Comparison of ENCODE assay signal across 20 cellular contexts in the genomic region with DNA sequence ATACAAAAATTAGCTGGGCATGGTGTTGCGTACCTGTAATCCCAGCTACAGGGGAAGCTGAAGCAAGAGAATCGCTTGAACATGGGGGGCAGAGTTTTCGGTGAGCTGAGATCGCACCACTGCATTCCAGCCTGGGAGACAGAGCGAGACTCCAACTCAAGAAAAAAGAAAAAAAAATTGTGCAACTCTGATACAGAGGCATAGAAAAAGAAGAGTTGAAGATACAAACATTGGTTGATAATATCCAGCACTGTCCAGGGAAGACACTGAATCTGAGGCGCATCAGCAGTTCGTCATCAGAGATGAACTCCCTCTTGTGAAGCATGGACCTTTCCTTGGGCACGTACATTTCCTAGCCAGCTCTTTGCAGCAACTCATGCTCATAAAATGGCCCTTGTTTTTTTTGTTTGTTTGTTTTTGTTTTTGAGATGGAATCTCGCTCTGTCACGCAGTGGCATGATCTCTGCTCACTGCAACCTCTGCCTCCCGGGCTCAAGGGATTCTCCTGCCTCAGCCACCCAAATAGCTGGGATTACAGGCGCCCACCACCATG.
"Had no signal": no experiment of that assay in that cellular context is flagged by ENCODE, and none has a peak within 500 bp of the region (broad histone marks: within the 10 kb centered on the region; RNA-seq: fewer than 3 reads in every experiment).

No MANE protein-coding gene starts in this region.

- H3K27me3 ChIP-seq: heart left ventricle, right atrium auricular region, stomach, transverse colon had no signal

- H3K36me3 ChIP-seq: heart left ventricle, right atrium auricular region, stomach, thoracic aorta, transverse colon had no signal

- H3K4me3 ChIP-seq: coronary artery, heart left ventricle, lung, right atrium auricular region, stomach, thoracic aorta, transverse colon had no signal

- H3K4me3 Mint-ChIP-seq: nephron progenitor cell had no signal

- H3K27ac ChIP-seq: coronary artery, heart left ventricle, right atrium auricular region, transverse colon had no signal

- ATAC-seq: esophagus mucosa, heart left ventricle, left ventricle myocardium superior had no signal

- H3K9me3 ChIP-seq: heart left ventricle, right atrium auricular region, stomach, thoracic aorta, transverse colon had no signal

- DNase-seq: effector CD4-positive, alpha-beta T cell; heart left ventricle; hippocampal formation; left colon; left ventricle myocardium superior; mesenchymal stem cell; midbrain; nephron progenitor cell; posterior cingulate gyrus; small intestine; stimulated activated CD4-positive, alpha-beta T cell treated with anti-CD3 and anti-CD28 coated beads, Interleukin-12 subunit alpha, Interleukin-12 subunit beta, amount 100 ng/mL, for 4 hours; stimulated activated naive CD4-positive, alpha-beta T cell; stomach; substantia nigra; transverse colon had no signal

- H3K27ac Mint-ChIP-seq: nephron progenitor cell had no signal
